In the genomic region with DNA sequence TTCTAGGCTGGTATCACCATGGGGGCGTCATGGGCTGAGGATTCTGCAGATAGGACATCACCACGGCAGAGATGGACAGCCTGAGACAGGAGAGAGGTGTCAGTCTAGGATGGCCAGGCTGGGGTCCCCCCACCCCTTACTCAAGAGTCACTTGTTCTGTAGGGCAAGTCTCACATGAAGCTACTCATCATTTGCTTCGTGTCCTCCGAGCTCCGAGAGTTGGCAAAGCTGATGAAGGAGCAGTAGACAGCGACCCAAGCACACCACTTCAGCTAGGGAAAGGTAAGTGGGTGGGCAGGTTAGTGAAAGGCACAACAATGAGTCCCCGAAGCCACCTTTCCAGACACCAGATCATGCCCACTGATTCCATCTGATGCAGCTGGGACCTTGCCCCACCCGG, we compare ENCODE assay signal across 1 cellular context.
TF ChIP-seq lines count a peak whose summit lies in the region.

No MANE protein-coding gene starts in this region.

TF ChIP-seq in GM12878, 131 proteins besides CTCF, POLR2A, EP300 and RAD21:
- TF ChIP-seq, protein P1, sequence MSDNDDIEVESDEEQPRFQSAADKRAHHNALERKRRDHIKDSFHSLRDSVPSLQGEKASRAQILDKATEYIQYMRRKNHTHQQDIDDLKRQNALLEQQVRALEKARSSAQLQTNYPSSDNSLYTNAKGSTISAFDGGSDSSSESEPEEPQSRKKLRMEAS (IDR thresholded peaks at IDR 0.05; ENCODE audit: low read depth, low read length) = no peak
- TF ChIP-seq PAX8 (IDR thresholded peaks at IDR 0.05) = no peak
